16 cellular contexts compared by ENCODE assay signal in genomic region chr2:151120016-151120415, GRCh38.
DNase-seq lines count a peak whose midpoint lies in the region; ATAC-seq and TF ChIP-seq lines count a peak whose summit lies in the region.
"Had no signal": no experiment of that assay in that cellular context is flagged by ENCODE, and none has a peak within 500 bp of the region (broad histone marks: within the 10 kb centered on the region; RNA-seq: fewer than 3 reads in every experiment).

No MANE protein-coding gene starts in this region.

- DNase-seq in DMS53 (lab: John Stamatoyannopoulos, UW) (peak; percentile 4), DMS53 treated with DMSO at 0.1 percent for 48 hours (lab: John Stamatoyannopoulos, UW; ENCODE audit: unreplicated experiment) (no peak), LNCaP clone FGC (ENCODE audit: low read depth) (peak; percentile 11), NCI-H524 (lab: John Stamatoyannopoulos, UW) (peak; percentile 57 to 80), cerebellar cortex (ENCODE audit: low spot score) (peak; percentile 77), DMS114 treated with DMSO at 0.1 percent for 48 hours (lab: John Stamatoyannopoulos, UW; ENCODE audit: unreplicated experiment) (no peak), iPS-NIHi11 (ENCODE audit: low spot score) (no peak)
- DNase-seq: CD4-positive, alpha-beta memory T cell; EL; HFFc6; MG63; NCI-H1092; NCI-H2029; SHP77 treated with DMSO at 0.1 percent for 48 hours; T-helper 17 cell had no signal

- ATAC-seq in HG03139 (IDR thresholded peaks at IDR 0.05; ENCODE audit: unreplicated experiment) = no peak
- ATAC-seq: T-helper 17 cell had no signal

- TF ChIP-seq CTCF in LNCaP clone FGC (IDR thresholded peaks at IDR 0.05; ENCODE audit: control insufficient read depth, extremely low read depth, insufficient read depth) = no peak

- H3K4me3 ChIP-seq in LNCaP clone FGC (ENCODE audit: low read depth, low read length) = no peak overlapping the region
- H3K4me3 ChIP-seq: MG63 had no signal

Comparison
In these comparisons a context has a peak if more than half of its experiments do, and no peak if none do; other contexts are left out.
1. DNase-seq: peak in DMS53 (single experiment), LNCaP clone FGC (single experiment), NCI-H524 (2 of 2) and cerebellar cortex (single experiment); none in DMS53 treated with DMSO at 0.1 percent for 48 hours (single experiment), DMS114 treated with DMSO at 0.1 percent for 48 hours (single experiment) and iPS-NIHi11 (single experiment).